27 cellular contexts compared by ENCODE assay signal in the genomic region with DNA sequence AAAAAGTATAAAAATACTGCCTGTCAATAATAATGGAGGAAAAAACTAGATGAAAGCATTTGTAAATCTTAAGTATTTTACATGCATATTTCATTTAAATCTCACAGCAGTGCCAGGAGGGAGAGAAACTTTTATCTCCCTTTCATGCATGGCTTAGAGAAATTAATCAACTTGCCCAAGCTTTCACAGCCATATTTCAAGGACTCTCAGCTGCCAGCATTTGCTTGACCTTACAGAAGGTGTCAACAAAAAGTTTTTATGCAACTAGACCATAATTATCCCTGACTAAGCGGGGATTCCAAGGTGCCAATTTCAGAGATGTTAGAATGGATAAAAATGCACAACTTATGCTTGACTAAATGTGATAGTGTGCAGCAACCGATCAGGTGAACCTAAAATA.
A peak's percentile ranks its signal among the peaks of the same experiment; 100 is the strongest.
DNase-seq lines count a peak whose midpoint lies in the region; ATAC-seq, FAIRE-seq and TF ChIP-seq lines count a peak whose summit lies in the region.
"Had no signal": no experiment of that assay in that cellular context is flagged by ENCODE, and none has a peak within 500 bp of the region (broad histone marks: within the 10 kb centered on the region; RNA-seq: fewer than 3 reads in every experiment).

No MANE protein-coding gene starts in this region.

- TF ChIP-seq CTCF in K562 (IDR thresholded peaks at IDR 0.05 in 2 of 3, conservative IDR thresholded peaks at IDR 0.05 in 1 of 3; ENCODE audit: insufficient read depth in 2 of 3, low read depth in 1 of 3, low read length in 3 of 3) (no peak), lower lobe of right lung (IDR thresholded peaks at IDR 0.05) (no peak)
- TF ChIP-seq CTCF in CD8-positive, alpha-beta T cell (IDR thresholded peaks at IDR 0.05) = no peak

- H3K4me3 ChIP-seq in K562 (no peak overlapping the region), lower lobe of right lung (no peak overlapping the region)
- H3K4me3 ChIP-seq in CD8-positive, alpha-beta T cell (ENCODE audit: low read depth, low read length) = no peak overlapping the region
- H3K4me3 ChIP-seq: BLaER1 treated with 17β-estradiol and CSF1 and Interleukin-3, amounts not matched to agents 10 nM and 100 nM; GM12878 had no signal

- no peak for FAIRE-seq in K562 (lab: Jason Lieb, UNC)
- FAIRE-seq: A204.1, GM12878, GM12892, GM18507 had no signal

- no peak overlapping the region for H2AFZ ChIP-seq in K562 (ENCODE audit: low read depth, low read length)

- no peaks in the 10 kb centered on the region for H4K20me1 ChIP-seq in K562 (replicated peaks; ENCODE audit: control insufficient read depth, insufficient read depth, low read length)

- peaks cover 8% of the 10 kb centered on the region for H3K79me2 ChIP-seq in K562 (ENCODE audit: control insufficient read depth, insufficient read depth, low read length)

- POLR2A ChIA-PET in K562 (lab: Yijun Ruan, JAX) = no interaction called here
- POLR2A ChIA-PET in CD8-positive, alpha-beta T cell (lab: Charles Lee) = no interaction called here

- intact Hi-C loops in K562 (cut with micrococcal nuclease) = no loop called here
- intact Hi-C loops in CD8-positive, alpha-beta T cell (cut with DNase I, micrococcal nuclease) = no loop called here
- intact Hi-C loops in lower lobe of right lung (cut with DNase I) = no loop called here

- H3K4me2 ChIP-seq in K562 (ENCODE audit: insufficient read depth, low read length) = no peak overlapping the region
- H3K4me2 ChIP-seq: BLaER1 treated with 17β-estradiol and CSF1 and Interleukin-3, amounts not matched to agents 10 nM and 100 nM had no signal

- H3K9me1 ChIP-seq in K562 (ENCODE audit: control insufficient read depth, insufficient read depth, low read length) = no peaks in the 10 kb centered on the region

- H3K9me3 Mint-ChIP-seq in CD8-positive, alpha-beta T cell = no peaks in the 10 kb centered on the region
- H3K9me3 Mint-ChIP-seq: CD4-positive, alpha-beta T cell; CD8-positive, alpha-beta memory T cell had no signal

- TF ChIP-seq RAD21 in K562 (CRISPR knock-in tag; conservative IDR thresholded peaks at IDR 0.05 in 1 of 2, IDR thresholded peaks at IDR 0.05 in 1 of 2) = no peak

- no peaks in the 10 kb centered on the region for H3K27me3 Mint-ChIP-seq in CD8-positive, alpha-beta T cell (ENCODE audit: low read depth)
- H3K27me3 Mint-ChIP-seq: B cell; CD4-positive, alpha-beta T cell; CD8-positive, alpha-beta memory T cell had no signal

- H3K27me3 ChIP-seq in K562 (ENCODE audit: control insufficient read depth in 2 of 2, insufficient read depth in 2 of 2, low read length in 2 of 2) (no peaks in the 10 kb centered on the region), lower lobe of right lung (ENCODE audit: low read depth) (no peaks in the 10 kb centered on the region)
- no peaks in the 10 kb centered on the region for H3K27me3 ChIP-seq in CD8-positive, alpha-beta T cell (ENCODE audit: insufficient read depth, low read length)
- H3K27me3 ChIP-seq: BLaER1 treated with 17β-estradiol and CSF1 and Interleukin-3, amounts not matched to agents 10 nM and 100 nM had no signal

- peaks cover 26% of the 10 kb centered on the region for H3K4me1 Mint-ChIP-seq in CD8-positive, alpha-beta T cell (ENCODE audit: low read depth)

- peaks cover 37% of the 10 kb centered on the region for H3K36me3 Mint-ChIP-seq in CD8-positive, alpha-beta T cell

- H3K27ac ChIP-seq in K562 (ENCODE audit: extremely low read depth, low read depth, low read length) (no peak overlapping the region), lower lobe of right lung (no peak overlapping the region)
- no peak overlapping the region for H3K27ac ChIP-seq in CD8-positive, alpha-beta T cell (ENCODE audit: low read depth, low read length)
- H3K27ac ChIP-seq: 22Rv1; BLaER1 treated with 17β-estradiol and CSF1 and Interleukin-3, amounts not matched to agents 10 nM and 100 nM; C4-2B had no signal

- H3K36me3 ChIP-seq in K562 (ENCODE audit: control insufficient read depth, insufficient read depth, low read length) (no peaks in the 10 kb centered on the region; the same call in 2 of the 3 replicates), lower lobe of right lung (peaks cover 5% of the 10 kb centered on the region)
- H3K36me3 ChIP-seq in CD8-positive, alpha-beta T cell (ENCODE audit: insufficient read depth, low read length) = no peaks in the 10 kb centered on the region

- TF ChIP-seq EP300 in K562 (IDR thresholded peaks at IDR 0.05; ENCODE audit: low read length) = no peak

- WGBS in K562 (ENCODE audit: insufficient coverage, low coverage, missing lambda C conversion rate) = 52% methylated on average over 2 of the region's 2 CpGs

- H3K9me3 ChIP-seq in K562 (replicated peaks; ENCODE audit: control insufficient read depth, insufficient read depth, low read depth, low read length) = no peaks in the 10 kb centered on the region
- H3K9me3 ChIP-seq in CD8-positive, alpha-beta T cell (ENCODE audit: low read length) = no peaks in the 10 kb centered on the region
- H3K9me3 ChIP-seq in lower lobe of right lung = no peaks in the 10 kb centered on the region

- H3K4me1 ChIP-seq in K562 (replicated peaks in 1 of 2; ENCODE audit: control insufficient read depth in 2 of 2, insufficient read depth in 2 of 2, low read length in 2 of 2) (peaks cover 5 to 12% of the 10 kb centered on the region in 2 experiments), lower lobe of right lung (no peaks in the 10 kb centered on the region)
- H3K4me1 ChIP-seq in CD8-positive, alpha-beta T cell (ENCODE audit: insufficient read depth, low read length) = no peaks in the 10 kb centered on the region

- CTCF ChIA-PET in K562 (lab: Yijun Ruan, JAX; ENCODE audit: low intra/inter-chr PET ratio) = no interaction called here
- CTCF ChIA-PET in CD8-positive, alpha-beta T cell (lab: Charles Lee) = no interaction called here

- in situ Hi-C loops in K562 (cut with MboI) = no loop called here

- TF ChIP-seq POLR2A in K562 (conservative IDR thresholded peaks at IDR 0.05) = no peak

- no peak overlapping the region for H3K4me3 Mint-ChIP-seq in CD8-positive, alpha-beta T cell
- H3K4me3 Mint-ChIP-seq: B cell; CD4-positive, alpha-beta T cell; CD8-positive, alpha-beta memory T cell had no signal

- DNase-seq in NCI-H2227 (lab: John Stamatoyannopoulos, UW; ENCODE audit: unreplicated experiment) (peak; percentile 3), NCI-H2227 treated with DMSO at 0.1 percent for 48 hours (lab: John Stamatoyannopoulos, UW) (no peak), K562 (ENCODE audit: extremely low read depth in 1 of 4, low spot score in 3 of 4) (no peak), left kidney (ENCODE audit: low read depth, low spot score) (peak; percentile 1), NOMO-1 treated with DMSO at 0.1 percent for 48 hours (lab: John Stamatoyannopoulos, UW; ENCODE audit: unreplicated experiment) (no peak), lower lobe of right lung (no peak)
- no peak for DNase-seq in CD8-positive, alpha-beta T cell
- DNase-seq: ACHN; AML-193; CD4-positive, alpha-beta T cell; CD8-positive, alpha-beta memory T cell; COR-L47; DMS 273 treated with DMSO at 0.1 percent for 48 hours; DMS153; DMS53; DMS79; DND-41; EL; GDM1 had no signal

- H3K9ac ChIP-seq in K562 (ENCODE audit: insufficient read depth in 1 of 2, low read depth in 2 of 2, low read length in 2 of 2) = no peak overlapping the region
- H3K9ac ChIP-seq: BLaER1 treated with 17β-estradiol and CSF1 and Interleukin-3, amounts not matched to agents 10 nM and 100 nM had no signal

- ATAC-seq in K562 (no peak), lower lobe of right lung (no peak)
- no peak for ATAC-seq in CD8-positive, alpha-beta T cell
- ATAC-seq: GM12878 had no signal

- H3K27ac Mint-ChIP-seq in CD8-positive, alpha-beta T cell = no peak overlapping the region
- H3K27ac Mint-ChIP-seq: B cell; CD4-positive, alpha-beta T cell had no signal

- no TSS peak for BruUV-seq in K562 (replicated peaks; lab: Mats Ljungman, UMichigan)

TF ChIP-seq in K562, 482 proteins besides CTCF, POLR2A, EP300 and RAD21:
- peak; percentile 18; the same call in 1 of the 2 replicates for TF ChIP-seq CBFA2T3 (IDR thresholded peaks at IDR 0.05)
- TF ChIP-seq, protein P1, sequence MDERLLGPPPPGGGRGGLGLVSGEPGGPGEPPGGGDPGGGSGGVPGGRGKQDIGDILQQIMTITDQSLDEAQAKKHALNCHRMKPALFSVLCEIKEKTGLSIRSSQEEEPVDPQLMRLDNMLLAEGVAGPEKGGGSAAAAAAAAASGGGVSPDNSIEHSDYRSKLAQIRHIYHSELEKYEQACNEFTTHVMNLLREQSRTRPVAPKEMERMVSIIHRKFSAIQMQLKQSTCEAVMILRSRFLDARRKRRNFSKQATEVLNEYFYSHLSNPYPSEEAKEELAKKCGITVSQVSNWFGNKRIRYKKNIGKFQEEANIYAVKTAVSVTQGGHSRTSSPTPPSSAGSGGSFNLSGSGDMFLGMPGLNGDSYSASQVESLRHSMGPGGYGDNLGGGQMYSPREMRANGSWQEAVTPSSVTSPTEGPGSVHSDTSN (CRISPR knock-in tag; IDR thresholded peaks at IDR 0.05; ENCODE audit: low read depth) = no peak
- TF ChIP-seq, protein P1 (tag; conservative IDR thresholded peaks at IDR 0.05; ENCODE audit: low read depth) = peak; percentile 91
- no peak for TF ChIP-seq ZNF23 (CRISPR knock-in tag; IDR thresholded peaks at IDR 0.05)
- TF ChIP-seq MEIS2 (IDR thresholded peaks at IDR 0.05; ENCODE audit: partially characterized antibody) = peak; percentile 66

Comparison
In these comparisons a context has a peak if more than half of its experiments do, and no peak if none do; other contexts are left out.
1. DNase-seq: peak in NCI-H2227 (single experiment) and left kidney (single experiment); none in NCI-H2227 treated with DMSO at 0.1 percent for 48 hours (single experiment), K562 (0 of 4), CD8-positive, alpha-beta T cell (0 of 7), NOMO-1 treated with DMSO at 0.1 percent for 48 hours (single experiment) and lower lobe of right lung (single experiment).